Comparison of ENCODE assay signal across 22 cellular contexts in genomic region chr12:63929426-63929825, GRCh38.
"Had no signal": no experiment of that assay in that cellular context is flagged by ENCODE, and none has a peak within 500 bp of the region (broad histone marks: within the 10 kb centered on the region; RNA-seq: fewer than 3 reads in every experiment).

No MANE protein-coding gene starts in this region.

- H3K27ac ChIP-seq: adrenal gland, breast epithelium, SK-N-MC, WERI-Rb-1 had no signal

- H3K36me3 ChIP-seq: adrenal gland, breast epithelium, WERI-Rb-1 had no signal

- ATAC-seq: activated CD4-positive, CD25-positive, alpha-beta regulatory T cell treated with anti-CD3 and anti-CD28 coated beads, Interleukin-2, amount 50 U/mL, for 24 hours; activated CD8-positive, alpha-beta T cell treated with anti-CD3 and anti-CD28 coated beads, Interleukin-2, amount 10 ng/mL, durations not matched to agents 7 days and 5 days had no signal

- H3K4me1 Mint-ChIP-seq: activated naive CD8-positive, alpha-beta T cell treated with anti-CD3 and anti-CD28 coated beads, Interleukin-2, amount 10 ng/mL, durations not matched to agents 7 days and 5 days had no signal

- H3K27ac Mint-ChIP-seq: activated CD8-positive, alpha-beta T cell treated with anti-CD3 and anti-CD28 coated beads, Interleukin-2, amount 10 ng/mL, durations not matched to agents 7 days and 5 days; activated naive CD8-positive, alpha-beta T cell treated with anti-CD3 and anti-CD28 coated beads, Interleukin-2, amount 10 ng/mL, durations not matched to agents 7 days and 5 days had no signal

- DNase-seq: activated CD4-positive, alpha-beta T cell treated with anti-CD3 and anti-CD28 coated beads for 4 hours; activated CD8-positive, alpha-beta memory T cell treated with anti-CD3 and anti-CD28 coated beads, Interleukin-2, amount 50 U/mL, for 48 hours; activated CD8-positive, alpha-beta T cell treated with anti-CD3 and anti-CD28 coated beads, Interleukin-2, amount 10 ng/mL, durations not matched to agents 7 days and 5 days; activated naive CD4-positive, alpha-beta T cell treated with anti-CD3 and anti-CD28 coated beads, Interleukin-2, amount 50 U/mL, for 16 hours; activated naive CD8-positive, alpha-beta T cell treated with anti-CD3 and anti-CD28 coated beads, Interleukin-2, amount 10 ng/mL, durations not matched to agents 7 days and 5 days; activated T-cell treated with anti-CD3 and anti-CD28 coated beads, Interleukin-2, amount 50 U/mL, for 1 hour; adrenal gland; anterior cingulate cortex; caudate nucleus; KG1; NCI-H1092; NCI-H1417; NCI-H1930; NCI-H2171; NCI-H2227 treated with DMSO at 0.1 percent for 48 hours; NK-92 treated with Interleukin-12 subunit alpha and Interleukin-12 subunit beta, amount 100 ng/mL, for 24 hours; SIG-M5; T-helper 1 cell; WERI-Rb-1 had no signal

- H3K36me3 Mint-ChIP-seq: activated naive CD8-positive, alpha-beta T cell treated with anti-CD3 and anti-CD28 coated beads, Interleukin-2, amount 10 ng/mL, durations not matched to agents 7 days and 5 days had no signal

- H3K4me3 ChIP-seq: adrenal gland, breast epithelium, SK-N-MC had no signal

- H3K4me1 ChIP-seq: breast epithelium had no signal

- H3K4me3 Mint-ChIP-seq: activated CD8-positive, alpha-beta T cell treated with anti-CD3 and anti-CD28 coated beads, Interleukin-2, amount 10 ng/mL, durations not matched to agents 7 days and 5 days; activated naive CD8-positive, alpha-beta T cell treated with anti-CD3 and anti-CD28 coated beads, Interleukin-2, amount 10 ng/mL, durations not matched to agents 7 days and 5 days had no signal

- H3K9me3 ChIP-seq: adrenal gland, breast epithelium had no signal

- H3K27me3 ChIP-seq: adrenal gland, breast epithelium had no signal

- H3K9me3 Mint-ChIP-seq: activated naive CD8-positive, alpha-beta T cell treated with anti-CD3 and anti-CD28 coated beads, Interleukin-2, amount 10 ng/mL, durations not matched to agents 7 days and 5 days had no signal
